ENCODE assay signal across 23 cellular contexts in genomic region chr10:13871698-13872280, GRCh38.
DNase-seq lines count a peak whose midpoint lies in the region; ATAC-seq, FAIRE-seq and TF ChIP-seq lines count a peak whose summit lies in the region.
"Had no signal": no experiment of that assay in that cellular context is flagged by ENCODE, and none has a peak within 500 bp of the region (broad histone marks: within the 10 kb centered on the region; RNA-seq: fewer than 3 reads in every experiment).

No MANE protein-coding gene starts in this region.

- H3K9me3 ChIP-seq in heart left ventricle, result no peaks in the 10 kb centered on the region
- no peaks in the 10 kb centered on the region for H3K9me3 ChIP-seq in mesenchymal stem cell (ENCODE audit: control insufficient read depth, low read length)
- no peaks in the 10 kb centered on the region for H3K9me3 ChIP-seq in tibial nerve
- H3K9me3 ChIP-seq: A549, BE2C had no signal

- WGBS in heart left ventricle, 4 donors, result 83 to 89% (median 88%) methylated on average over 15 of the region's 15 CpGs
- 92% methylated on average over 15 of the region's 15 CpGs for WGBS in mesenchymal stem cell
- 71 to 80% methylated on average over 15 of the region's 15 CpGs for WGBS in tibial nerve, 2 donors

- no peak overlapping the region for H3K9ac ChIP-seq in mesenchymal stem cell (ENCODE audit: low read length)

- H3K27ac ChIP-seq in heart left ventricle (peak overlapping the region in 2 of 12 donors; percentile 46 to 86), caudate nucleus (ENCODE audit: low read depth, low read length) (peak overlapping the region; percentile 24), mesenchymal stem cell (ENCODE audit: low read length, poor library complexity, severe bottlenecking) (no peak overlapping the region), tibial nerve (peak overlapping the region in 3 of 4 donors; percentile 3 to 73 (median 67))

- no peak overlapping the region for H2BK5ac ChIP-seq in mesenchymal stem cell (ENCODE audit: low read depth, low read length, poor library complexity, severe bottlenecking)

- H3K4me3 ChIP-seq in heart left ventricle (no peak overlapping the region), mesenchymal stem cell (ENCODE audit: insufficient read depth in 1 of 2, low read depth in 1 of 2, low read length in 2 of 2) (no peak overlapping the region), tibial nerve (no peak overlapping the region)
- H3K4me3 ChIP-seq: A549 had no signal

- no peak overlapping the region for H2BK120ac ChIP-seq in mesenchymal stem cell (ENCODE audit: low read depth, low read length)

- H3K27me3 ChIP-seq in heart left ventricle (no peaks in the 10 kb centered on the region), mesenchymal stem cell (ENCODE audit: control insufficient read depth in 1 of 2, insufficient read depth in 1 of 2, low read length in 2 of 2) (no peaks in the 10 kb centered on the region), tibial nerve (no peaks in the 10 kb centered on the region)
- H3K27me3 ChIP-seq: BE2C had no signal

- H2AFZ ChIP-seq in mesenchymal stem cell (ENCODE audit: low read depth, low read length), result no peak overlapping the region

- H4K91ac ChIP-seq in mesenchymal stem cell (ENCODE audit: low read length), result peak overlapping the region; percentile 76

- TF ChIP-seq CTCF in heart left ventricle (IDR thresholded peaks at IDR 0.05) (no peak), tibial nerve (IDR thresholded peaks at IDR 0.05) (no peak)

- H3K4me2 ChIP-seq in mesenchymal stem cell (ENCODE audit: low read length, poor library complexity, severe bottlenecking), result no peak overlapping the region
- H3K4me2 ChIP-seq: A549 had no signal

- no peak overlapping the region for H3K23ac ChIP-seq in mesenchymal stem cell (ENCODE audit: low read length in 2 of 2)

- H3K18ac ChIP-seq in mesenchymal stem cell (ENCODE audit: low read depth in 1 of 2, low read length in 2 of 2), result peak overlapping the region; percentile 0 to 67

- DNase-seq in heart left ventricle (no peak), Right ventricle myocardium inferior (ENCODE audit: missing footprints) (no peak), caudate nucleus (lab: John Stamatoyannopoulos, UW) (peak in 4 of 61 donors; percentile 15 to 32 (median 22)), mesenchymal stem cell (no peak), tibial nerve (ENCODE audit: low spot score in 2 of 2) (no peak), H54 (ENCODE audit: insufficient read length, low spot score) (no peak), NCI-H774 (lab: John Stamatoyannopoulos, UW) (no peak)
- DNase-seq: BE2C; COR-L47; DND-41; kidney glomerular epithelial cell; naive thymus-derived CD8-positive, alpha-beta T cell; NCI-H1048; NCI-H1930; NCI-H226; NCI-H82; PC-3; SIG-M5; T-helper 1 cell had no signal

- ATAC-seq in heart left ventricle (peak in 3 of 4 donors; percentile 19 to 43 (median 36)), Right ventricle myocardium inferior (no peak), HG03460 (IDR thresholded peaks at IDR 0.05; ENCODE audit: unreplicated experiment) (no peak)
- ATAC-seq: A549; naive thymus-derived CD8-positive, alpha-beta T cell; PC-3 had no signal

- TF ChIP-seq EP300 in tibial nerve (IDR thresholded peaks at IDR 0.05), result no peak

- H2AK5ac ChIP-seq in mesenchymal stem cell (ENCODE audit: low read length, severe bottlenecking), result no peak overlapping the region

- no peak overlapping the region for H3K14ac ChIP-seq in mesenchymal stem cell (ENCODE audit: low read length in 2 of 2)

- no peak for FAIRE-seq in H54 (lab: Jason Lieb, UNC)
- FAIRE-seq: A549, colon, GM12891 had no signal

- H3K4me1 ChIP-seq in heart left ventricle (peaks cover 0 to 52% (median 10%) of the 10 kb centered on the region in 12 donors), mesenchymal stem cell (ENCODE audit: control insufficient read depth, insufficient read depth, low read depth, low read length) (peaks cover 10% of the 10 kb centered on the region), tibial nerve (peaks cover 0 to 41% (median 13%) of the 10 kb centered on the region in 4 donors)
- H3K4me1 ChIP-seq: BE2C had no signal

- intact Hi-C loops in heart left ventricle (cut with DNase I) (no loop called here), Right ventricle myocardium inferior (cut with DNase I) (no loop called here)

- H3K79me1 ChIP-seq in mesenchymal stem cell (replicated peaks; ENCODE audit: low read length, poor library complexity, severe bottlenecking), result peaks cover 21% of the 10 kb centered on the region

- H3K36me3 ChIP-seq in heart left ventricle, result no peaks in the 10 kb centered on the region
- peaks cover 0 to 18% of the 10 kb centered on the region in 2 experiments for H3K36me3 ChIP-seq in mesenchymal stem cell (ENCODE audit: control insufficient read depth in 1 of 2, insufficient read depth in 2 of 2, low read depth in 1 of 2, low read length in 2 of 2)
- H3K36me3 ChIP-seq in tibial nerve, result peaks cover 0 to 11% (median 0%) of the 10 kb centered on the region in 3 donors
- H3K36me3 ChIP-seq: BE2C had no signal

- peak overlapping the region; percentile 2 for H4K8ac ChIP-seq in mesenchymal stem cell (ENCODE audit: low read length)

- TF ChIP-seq POLR2A in heart left ventricle (IDR thresholded peaks at IDR 0.05) (no peak), tibial nerve (IDR thresholded peaks at IDR 0.05) (no peak), H54 (IDR thresholded peaks at IDR 0.05; ENCODE audit: low read depth, low read length) (no peak)

- H2BK12ac ChIP-seq in mesenchymal stem cell (ENCODE audit: low read length in 2 of 2), result peak overlapping the region in 1 of 2 experiments; percentile 23

- H3K4ac ChIP-seq in mesenchymal stem cell (ENCODE audit: low read depth in 1 of 2, low read length in 2 of 2), result peak overlapping the region in 1 of 2 experiments; percentile 0

- H2BK15ac ChIP-seq in mesenchymal stem cell (ENCODE audit: low read depth, poor library complexity, severe bottlenecking), result no peak overlapping the region

Comparison
In these comparisons a context has a peak if more than half of its experiments do, and no peak if none do; other contexts are left out.
1. ATAC-seq: peak in heart left ventricle (3 of 4); none in Right ventricle myocardium inferior (single experiment) and HG03460 (single experiment).